Comparison of ENCODE assay signal across 8 cellular contexts in genomic region chr4:8607603-8608481, GRCh38.
DNase-seq lines count a peak whose midpoint lies in the region; ATAC-seq and TF ChIP-seq lines count a peak whose summit lies in the region.

No MANE protein-coding gene starts in this region.

- H3K27ac ChIP-seq in KMS-11, result no peak overlapping the region

- H2AFZ ChIP-seq in KMS-11 (ENCODE audit: low read depth), result no peak overlapping the region

- ATAC-seq in HG03342 (IDR thresholded peaks at IDR 0.05; ENCODE audit: unreplicated experiment), result no peak

- peak; percentile 58; the same call in 1 of the 2 replicates for TF ChIP-seq CTCF in KMS-11 (conservative IDR thresholded peaks at IDR 0.05; ENCODE audit: low read depth, low read length)

- H3K4me3 ChIP-seq in KMS-11 (IDR thresholded peaks at IDR 0.05; ENCODE audit: insufficient read depth, low read depth, low read length), result no peak overlapping the region

- no peaks in the 10 kb centered on the region for H3K36me3 ChIP-seq in KMS-11 (ENCODE audit: insufficient read depth)

- DNase-seq in ELR (ENCODE audit: low read depth) (peak; percentile 37), glomerular visceral epithelial cell (ENCODE audit: extremely low spot score) (peak; percentile 24), GF-D8 (lab: John Stamatoyannopoulos, UW) (no peak), NCI-H1048 (lab: John Stamatoyannopoulos, UW) (no peak)
- peak; percentile 41 for DNase-seq in activated T-cell treated with anti-CD3 and anti-CD28 coated beads, Interleukin-2, amount 50 U/mL, for 1 hour
- DNase-seq in stimulated activated CD4-positive, alpha-beta T cell treated with anti-CD3 and anti-CD28 coated beads, Interleukin-1b, Interleukin-23, amount 100 ng/mL, for 24 hours (ENCODE audit: low read depth in 4 of 4, low spot score in 1 of 4), result peak in 3 of 4 experiments; percentile 21 to 30 (median 23)

- H3K4me2 ChIP-seq in KMS-11, result no peak overlapping the region

- no peaks in the 10 kb centered on the region for H3K4me1 ChIP-seq in KMS-11 (ENCODE audit: low read depth, poor library complexity, severe bottlenecking)

- no peaks in the 10 kb centered on the region for H3K79me2 ChIP-seq in KMS-11 (ENCODE audit: insufficient read depth, low read depth)

- H3K9ac ChIP-seq in KMS-11, result no peak overlapping the region

- no peaks in the 10 kb centered on the region for H4K20me1 ChIP-seq in KMS-11 (ENCODE audit: insufficient read depth)

- no peaks in the 10 kb centered on the region for H3K27me3 ChIP-seq in KMS-11 (ENCODE audit: insufficient read depth, low read depth)

Comparison
In these comparisons a context has a peak if more than half of its experiments do, and no peak if none do; other contexts are left out.
1. DNase-seq: peak in ELR (single experiment), activated T-cell treated with anti-CD3 and anti-CD28 coated beads, Interleukin-2, amount 50 U/mL, for 1 hour (single experiment), glomerular visceral epithelial cell (single experiment) and stimulated activated CD4-positive, alpha-beta T cell treated with anti-CD3 and anti-CD28 coated beads, Interleukin-1b, Interleukin-23, amount 100 ng/mL, for 24 hours (3 of 4); none in GF-D8 (single experiment) and NCI-H1048 (single experiment).